8 cellular contexts compared by ENCODE assay signal in the genomic region with DNA sequence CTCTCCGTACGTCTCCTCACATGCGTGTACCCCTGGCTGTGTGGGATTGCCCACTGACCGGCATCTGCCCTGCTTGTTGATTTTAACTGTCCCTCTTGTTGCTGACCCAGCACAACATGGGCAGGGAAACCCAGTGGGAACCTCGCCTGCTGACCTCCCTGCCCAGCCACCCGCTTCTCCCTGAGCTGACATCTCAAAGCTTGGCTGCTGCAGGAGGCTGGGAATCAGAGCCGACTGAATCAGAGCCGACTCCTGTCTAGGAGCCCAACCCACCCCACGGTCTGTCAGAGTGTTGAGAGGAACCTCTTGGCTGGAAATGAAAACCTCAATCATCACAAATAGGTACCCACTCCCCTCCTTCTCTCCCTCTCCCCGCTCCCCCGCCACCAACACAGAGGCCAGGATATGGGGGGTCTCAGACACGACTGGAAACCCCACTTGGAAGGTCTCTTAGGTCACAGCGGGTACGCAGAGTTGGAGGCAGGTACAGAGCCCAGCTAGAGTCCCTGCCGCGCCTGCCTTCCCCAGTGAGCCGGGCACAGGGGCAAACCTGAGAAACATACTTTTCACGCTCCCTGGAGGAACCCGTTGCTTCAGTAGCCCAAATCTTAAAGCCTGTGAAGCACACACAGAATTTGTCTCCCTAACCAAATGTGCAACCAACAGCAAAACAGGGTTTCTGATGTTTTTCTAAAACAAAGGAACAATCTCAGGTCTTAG. TPM values are rescaled to one million over a fixed set of nuclear protein-coding genes. Genes with fewer than 3 reads are reported as not detected.
DNase-seq lines count a peak whose midpoint lies in the region; ATAC-seq and TF ChIP-seq lines count a peak whose summit lies in the region.

No MANE protein-coding gene starts in this region.

- intact Hi-C loops in HCT116 (cut with micrococcal nuclease), result loop anchor here (10.0 kb wide), 1 partner anchor 203 kb away; the partner anchor contains the start of gene CCDC138

- TF ChIP-seq CTCF in HCT116 (IDR thresholded peaks at IDR 0.05 in 2 of 3, conservative IDR thresholded peaks at IDR 0.05 in 1 of 3; ENCODE audit: borderline replicate concordance in 1 of 3, insufficient read depth in 1 of 3, low read depth in 2 of 3, low read length in 2 of 3) (no peak), epithelial cell of esophagus (IDR thresholded peaks at IDR 0.05; ENCODE audit: insufficient read depth, low read depth, low read length, missing control alignments) (no peak), nephron (IDR thresholded peaks at IDR 0.05; ENCODE audit: unreplicated experiment in 3 of 3) (no peak)

- no peaks in the 10 kb centered on the region for H3K27me3 Mint-ChIP-seq in activated T-cell treated with anti-CD3 and anti-CD28 coated beads, Interleukin-2, amount 50 U/mL, for 24 hours
- peaks cover 48% of the 10 kb centered on the region for H3K27me3 Mint-ChIP-seq in nephron (ENCODE audit: low read depth)

- POLR2A ChIA-PET in HCT116 (lab: Charles Lee), result no interaction called here

- RAD21 ChIA-PET in HCT116 (lab: Charles Lee; ENCODE audit: low non-redundant PET in 1 of 2, low total read pairs in 2 of 2, uncharacterized antibody in 2 of 2, unreplicated experiment in 2 of 2), result no interaction called here

- H3K36me3 ChIP-seq in HCT116 (ENCODE audit: control insufficient read depth in 1 of 2, insufficient read depth in 2 of 2, low read length in 2 of 2), result no peaks in the 10 kb centered on the region

- H3K4me1 ChIP-seq in HCT116 (ENCODE audit: control insufficient read depth in 1 of 2, insufficient read depth in 2 of 2, low read length in 2 of 2), result peaks cover 0 to 13% of the 10 kb centered on the region in 2 experiments; a peak in 2 of 4 replicates

- H4K20me1 ChIP-seq in HCT116 (ENCODE audit: insufficient read depth), result no peaks in the 10 kb centered on the region

- H3K27me3 ChIP-seq in HCT116 (ENCODE audit: insufficient read depth, low read length), result peaks cover 8% of the 10 kb centered on the region; the same call in 1 of the 2 replicates

- ATAC-seq in HCT116 (no peak), GM19467 (IDR thresholded peaks at IDR 0.05; ENCODE audit: unreplicated experiment) (no peak), HG03108 (IDR thresholded peaks at IDR 0.05; ENCODE audit: unreplicated experiment) (no peak)

- no peaks in the 10 kb centered on the region for H3K9me3 Mint-ChIP-seq in activated T-cell treated with anti-CD3 and anti-CD28 coated beads, Interleukin-2, amount 50 U/mL, for 24 hours
- H3K9me3 Mint-ChIP-seq in nephron, result no peaks in the 10 kb centered on the region

- H3K4me3 ChIP-seq in HCT116 (replicated peaks in 1 of 2; ENCODE audit: low read depth in 1 of 2, low read length in 2 of 2), result no peak overlapping the region
- peak overlapping the region; percentile 47 for H3K4me3 ChIP-seq in epithelial cell of esophagus (ENCODE audit: low read length)

- H3K4me3 Mint-ChIP-seq in activated T-cell treated with anti-CD3 and anti-CD28 coated beads, Interleukin-2, amount 50 U/mL, for 24 hours, result peak overlapping the region; percentile 73
- H3K4me3 Mint-ChIP-seq in nephron, result peak overlapping the region; percentile 73 to 78 (median 74)

- no peaks in the 10 kb centered on the region for H3K9me3 ChIP-seq in HCT116 (ENCODE audit: control insufficient read depth in 1 of 2, insufficient read depth in 1 of 2, low read depth in 1 of 2, low read length in 2 of 2)

- no peaks in the 10 kb centered on the region for H3K9me2 ChIP-seq in HCT116 (ENCODE audit: insufficient read depth)

- H3K27ac ChIP-seq in HCT116 (ENCODE audit: low read depth, low read length), result no peak overlapping the region

- no TSS peak for BruUV-seq in HCT116 (replicated peaks; lab: Mats Ljungman, UMichigan)

- no peak overlapping the region for H3K9ac ChIP-seq in HCT116 (ENCODE audit: low read length)

- peaks cover 58% of the 10 kb centered on the region for H3K4me1 Mint-ChIP-seq in activated T-cell treated with anti-CD3 and anti-CD28 coated beads, Interleukin-2, amount 50 U/mL, for 24 hours (ENCODE audit: low read depth)
- H3K4me1 Mint-ChIP-seq in nephron, result peaks cover 16% of the 10 kb centered on the region

- H3K27ac Mint-ChIP-seq in activated T-cell treated with anti-CD3 and anti-CD28 coated beads, Interleukin-2, amount 50 U/mL, for 24 hours, result peak overlapping the region; percentile 83
- peak overlapping the region; percentile 30 to 59 (median 33) for H3K27ac Mint-ChIP-seq in nephron

- CTCF ChIA-PET in HCT116 (lab: Charles Lee), result interaction anchor here (1.5 kb wide), 1 partner anchor 135 kb away, joined by 3 read pairs; no protein-coding TSS in a partner anchor

- H2AFZ ChIP-seq in HCT116 (ENCODE audit: low read depth, low read length, poor library complexity, severe bottlenecking), result no peak overlapping the region

- no peaks in the 10 kb centered on the region for H3K36me3 Mint-ChIP-seq in activated T-cell treated with anti-CD3 and anti-CD28 coated beads, Interleukin-2, amount 50 U/mL, for 24 hours (ENCODE audit: low read depth)
- no peaks in the 10 kb centered on the region for H3K36me3 Mint-ChIP-seq in nephron (ENCODE audit: low read depth)

- no peak for TF ChIP-seq POLR2A in HCT116 (IDR thresholded peaks at IDR 0.05; ENCODE audit: borderline replicate concordance, extremely low read depth, insufficient read depth, insufficient read length)

- H3K79me2 ChIP-seq in HCT116 (ENCODE audit: insufficient read depth, low read length), result no peaks in the 10 kb centered on the region

- peak overlapping the region; percentile 61 for H3K4me2 ChIP-seq in HCT116 (ENCODE audit: low read length)

- TF ChIP-seq RAD21 in HCT116 (IDR thresholded peaks at IDR 0.05; ENCODE audit: low read depth), result no peak

- DNase-seq in HCT116 (ENCODE audit: low read depth, low spot score) (no peak), epithelial cell of esophagus (ENCODE audit: low read depth) (peak; percentile 57), cerebellar cortex (ENCODE audit: low spot score) (no peak)
- no peak for DNase-seq in activated T-cell treated with anti-CD3 and anti-CD28 coated beads, Interleukin-2, amount 50 U/mL, for 24 hours
- DNase-seq in activated effector memory CD4-positive, alpha-beta T cell treated with Interleukin-2 at 50 U/mL for 16 hours, result no peak

TF ChIP-seq in HCT116, 20 proteins besides CTCF, POLR2A, EP300 and RAD21:
- TF ChIP-seq FOSL1 (IDR thresholded peaks at IDR 0.05; ENCODE audit: low read depth) (no peak), ELF1 (IDR thresholded peaks at IDR 0.05; ENCODE audit: borderline replicate concordance, low read depth) (no peak), ATF3 (IDR thresholded peaks at IDR 0.05) (no peak), ZBTB33 (IDR thresholded peaks at IDR 0.05; ENCODE audit: extremely low read depth, insufficient replicate concordance, low read length) (no peak), EZH2 (IDR thresholded peaks at IDR 0.05) (no peak), YY1 (IDR thresholded peaks at IDR 0.05; ENCODE audit: extremely low read depth, insufficient replicate concordance, low read depth, low read length) (no peak), SIN3A (IDR thresholded peaks at IDR 0.05; ENCODE audit: low read depth) (no peak)
TF ChIP-seq in HCT116: peak in this region for 0.

RNA-seq across cellular contexts. Expression of gene EDAR, which starts 0.8 kb away (rescaled TPM):
- 0.15 TPM for total RNA-seq in HCT116 (2021; ENCODE audit: unreplicated experiment)
- polyA plus RNA-seq in HCT116 (2012), result 0.12 and 0.14 TPM in 2 replicates
